Comparison of ENCODE assay signal across 17 cellular contexts in genomic region chr5:116923344-116923743, GRCh38.
"Had no signal": no experiment of that assay in that cellular context is flagged by ENCODE, and none has a peak within 500 bp of the region (broad histone marks: within the 10 kb centered on the region; RNA-seq: fewer than 3 reads in every experiment).

No MANE protein-coding gene starts in this region.

- H3K27me3 ChIP-seq: cardiac muscle cell, right atrium auricular region, thyroid gland had no signal

- H3K4me3 Mint-ChIP-seq: activated CD4-positive, alpha-beta memory T cell treated with anti-CD3 and anti-CD28 coated beads for 36 hours; activated CD4-positive, alpha-beta T cell treated with anti-CD3 and anti-CD28 coated beads for 36 hours; activated naive CD8-positive, alpha-beta T cell treated with anti-CD3 and anti-CD28 coated beads for 36 hours; activated T-helper 17 cell treated with anti-CD3 and anti-CD28 coated beads, Interleukin-2, amount 50 U/mL, for 72 hours; effector memory CD8-positive, alpha-beta T cell; natural killer cell had no signal

- H3K36me3 ChIP-seq: cardiac muscle cell, lower lobe of right lung, right atrium auricular region, thyroid gland had no signal

- H3K9me3 Mint-ChIP-seq: activated naive CD8-positive, alpha-beta T cell treated with anti-CD3 and anti-CD28 coated beads for 36 hours; activated T-helper 17 cell treated with anti-CD3 and anti-CD28 coated beads, Interleukin-2, amount 50 U/mL, for 72 hours had no signal

- H3K4me1 Mint-ChIP-seq: activated CD4-positive, alpha-beta T cell treated with anti-CD3 and anti-CD28 coated beads for 36 hours; activated naive CD8-positive, alpha-beta T cell treated with anti-CD3 and anti-CD28 coated beads for 36 hours; activated T-helper 17 cell treated with anti-CD3 and anti-CD28 coated beads, Interleukin-2, amount 50 U/mL, for 72 hours; natural killer cell had no signal

- H3K4me3 ChIP-seq: cardiac muscle cell, lower lobe of right lung, right atrium auricular region, thyroid gland had no signal

- H3K36me3 Mint-ChIP-seq: activated CD4-positive, alpha-beta memory T cell treated with anti-CD3 and anti-CD28 coated beads for 36 hours; activated naive CD8-positive, alpha-beta T cell treated with anti-CD3 and anti-CD28 coated beads for 36 hours; natural killer cell had no signal

- H3K4me1 ChIP-seq: lower lobe of right lung, right atrium auricular region, thyroid gland had no signal

- ATAC-seq: activated CD4-positive, alpha-beta T cell treated with anti-CD3 and anti-CD28 coated beads for 36 hours; activated T-helper 17 cell treated with anti-CD3 and anti-CD28 coated beads, Interleukin-2, amount 50 U/mL, for 72 hours; effector memory CD8-positive, alpha-beta T cell; lower lobe of right lung; natural killer cell had no signal

- H3K27ac Mint-ChIP-seq: activated CD4-positive, alpha-beta memory T cell treated with anti-CD3 and anti-CD28 coated beads for 36 hours; activated CD4-positive, alpha-beta T cell treated with anti-CD3 and anti-CD28 coated beads for 36 hours; activated naive CD8-positive, alpha-beta T cell treated with anti-CD3 and anti-CD28 coated beads for 36 hours; activated T-helper 17 cell treated with anti-CD3 and anti-CD28 coated beads, Interleukin-2, amount 50 U/mL, for 72 hours; effector memory CD8-positive, alpha-beta T cell; natural killer cell had no signal

- H3K27me3 Mint-ChIP-seq: activated CD4-positive, alpha-beta memory T cell treated with anti-CD3 and anti-CD28 coated beads for 36 hours; activated CD4-positive, alpha-beta T cell treated with anti-CD3 and anti-CD28 coated beads for 36 hours; activated naive CD8-positive, alpha-beta T cell treated with anti-CD3 and anti-CD28 coated beads for 36 hours; effector memory CD8-positive, alpha-beta T cell had no signal

- H3K27ac ChIP-seq: cardiac muscle cell, lower lobe of right lung, right atrium auricular region, thyroid gland had no signal

- DNase-seq: activated CD4-positive, alpha-beta memory T cell treated with anti-CD3 and anti-CD28 coated beads for 36 hours; activated CD4-positive, alpha-beta T cell treated with anti-CD3 and anti-CD28 coated beads for 36 hours; activated naive CD4-positive, alpha-beta T cell; activated naive CD8-positive, alpha-beta T cell treated with anti-CD3 and anti-CD28 coated beads for 36 hours; amniotic stem cell; effector memory CD8-positive, alpha-beta T cell; lower lobe of right lung; natural killer cell; occipital lobe; stimulated activated CD4-positive, alpha-beta T cell treated with anti-CD3 and anti-CD28 coated beads, Interleukin-12 subunit alpha, Interleukin-12 subunit beta, amount 100 ng/mL, for 4 hours; stimulated activated CD4-positive, alpha-beta T cell treated with anti-CD3 and anti-CD28 coated beads, Interleukin-2, amount 100 ng/mL, for 24 hours; stimulated activated naive CD4-positive, alpha-beta T cell treated with Interleukin-2 at 50 U/mL for 16 hours; T-helper 2 cell; thyroid gland had no signal

- H3K9me3 ChIP-seq: lower lobe of right lung, right atrium auricular region, thyroid gland had no signal
